Comparison of ENCODE assay signal across 19 cellular contexts in the genomic region with DNA sequence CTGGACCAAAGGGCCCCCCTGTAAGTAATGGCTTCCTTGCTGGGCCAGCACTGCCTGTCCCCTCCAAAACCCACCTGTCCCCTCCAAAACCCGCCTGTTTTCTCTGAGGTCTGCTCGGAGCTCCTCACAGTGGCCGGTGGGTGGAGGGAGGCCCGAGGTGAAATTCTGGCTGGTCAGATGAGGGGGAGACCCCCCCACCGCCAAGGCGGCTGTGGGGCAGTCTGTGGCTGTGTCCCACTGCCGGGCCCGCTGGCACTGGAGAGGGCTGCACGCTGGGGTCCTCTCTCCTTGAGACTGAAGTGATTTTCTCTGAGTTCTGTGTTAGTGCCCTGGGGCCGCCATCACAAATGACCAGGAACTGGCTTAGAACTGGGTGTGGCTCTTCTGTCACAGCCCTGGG.
"Had no signal": no experiment of that assay in that cellular context is flagged by ENCODE, and none has a peak within 500 bp of the region (broad histone marks: within the 10 kb centered on the region; RNA-seq: fewer than 3 reads in every experiment).

No MANE protein-coding gene starts in this region.

- ATAC-seq: K562 had no signal

- DNase-seq: MV-4-11, NCI-H1048, NCI-H1105, NCI-H1417 treated with DMSO at 0.1 percent for 48 hours, NCI-H187, NCI-H2029, NCI-H2081 treated with DMSO at 0.1 percent for 48 hours, NCI-H2171, NCI-H226, NCI-H446, NCI-H510A, NCI-H524 treated with DMSO at 0.1 percent for 48 hours, NCI-H69, NCI-H774, SHP77, SK-N-SH, SW 1271 had no signal

- H3K4me3 Mint-ChIP-seq: IgD-negative memory B cell had no signal

- H3K36me3 Mint-ChIP-seq: IgD-negative memory B cell had no signal

- H3K4me1 Mint-ChIP-seq: IgD-negative memory B cell had no signal

- H3K4me3 ChIP-seq: K562 had no signal

- H3K27ac Mint-ChIP-seq: IgD-negative memory B cell had no signal
